ENCODE assay signal across 9 cellular contexts in the genomic region with DNA sequence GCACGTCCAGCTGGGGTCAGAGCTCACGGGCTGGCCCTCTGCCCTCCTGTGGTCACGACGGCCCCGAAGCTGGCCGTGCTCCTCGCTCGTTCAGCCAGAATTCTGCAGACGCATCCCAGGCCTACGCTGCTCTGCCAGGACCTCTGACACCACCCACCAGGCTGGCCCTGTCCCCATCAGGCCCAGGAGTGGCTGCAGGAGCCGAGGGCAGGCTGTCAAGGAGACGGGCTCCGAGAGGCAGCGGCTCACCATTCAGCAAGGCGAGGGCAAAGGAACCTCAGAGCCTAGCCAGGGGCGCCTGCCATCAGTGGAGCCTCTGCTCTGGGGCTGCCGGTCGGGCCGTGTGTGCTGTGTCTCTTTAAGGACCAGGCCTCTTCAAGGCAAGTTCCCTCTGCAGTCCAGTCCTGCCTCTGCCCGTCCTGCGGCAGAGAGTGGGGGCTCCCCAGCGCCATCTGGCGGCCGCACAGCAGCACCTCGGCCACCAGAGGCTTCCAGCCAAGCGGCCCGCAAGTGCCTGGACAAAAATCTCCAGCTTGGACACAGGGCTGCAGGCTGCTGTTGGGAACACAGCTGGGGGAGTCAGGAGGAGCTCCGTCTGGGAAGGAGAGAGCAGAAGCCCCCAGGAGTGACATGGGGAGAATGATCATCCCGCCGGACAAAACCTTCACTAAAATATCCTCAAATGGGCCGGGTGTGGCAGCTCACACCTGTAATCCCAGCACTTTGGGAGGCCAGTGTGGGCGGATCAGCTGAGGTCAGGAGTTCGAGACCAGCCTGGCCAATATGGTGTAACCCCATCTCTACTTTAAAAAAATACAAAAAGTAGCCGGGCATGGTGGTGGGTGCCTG. TPM values are rescaled to one million over a fixed set of nuclear protein-coding genes. Genes with fewer than 3 reads are reported as not detected.
DNase-seq lines count a peak whose midpoint lies in the region; ATAC-seq and TF ChIP-seq lines count a peak whose summit lies in the region.
"Had no signal": no experiment of that assay in that cellular context is flagged by ENCODE, and none has a peak within 500 bp of the region (broad histone marks: within the 10 kb centered on the region; RNA-seq: fewer than 3 reads in every experiment).

No MANE protein-coding gene starts in this region.

- H3K4me1 ChIP-seq in CD4-positive, CD25-positive, alpha-beta regulatory T cell (ENCODE audit: control insufficient read depth, insufficient read depth, low read length, poor library complexity, severe bottlenecking): no peaks in the 10 kb centered on the region

- peaks cover 4% of the 10 kb centered on the region for H3K27me3 Mint-ChIP-seq in CD4-positive, CD25-positive, alpha-beta regulatory T cell
- no peaks in the 10 kb centered on the region for H3K27me3 Mint-ChIP-seq in natural killer cell treated with Interleukin-12 subunit alpha and Interleukin-12 subunit beta and Interleukin-15 and Interleukin-18, amount 100 ng/mL, for 72 hours
- H3K27me3 Mint-ChIP-seq in stimulated activated naive B cell treated with anti-CD40 and anti-IgM and Interleukin-4, amounts not matched to agents 10 μg/mL and 1 μg/mL and 100 μg/mL, for 72 hours: no peaks in the 10 kb centered on the region

- H3K27ac Mint-ChIP-seq in CD4-positive, CD25-positive, alpha-beta regulatory T cell: no peak overlapping the region
- peak overlapping the region in 1 of 2 donors; percentile 53 for H3K27ac Mint-ChIP-seq in natural killer cell treated with Interleukin-12 subunit alpha and Interleukin-12 subunit beta and Interleukin-15 and Interleukin-18, amount 100 ng/mL, for 72 hours
- H3K27ac Mint-ChIP-seq in stimulated activated naive B cell treated with anti-CD40 and anti-IgM and Interleukin-4, amounts not matched to agents 10 μg/mL and 1 μg/mL and 100 μg/mL, for 72 hours: peak overlapping the region; percentile 26
- H3K27ac Mint-ChIP-seq: T-helper 1 cell treated with Interleukin-12 subunit alpha and Interleukin-12 subunit beta and Interleukin-4 antibody, amounts not matched to agents 30 μg/mL and 1 μg/mL, for 36 hours had no signal

- no peak overlapping the region for H3K4me3 Mint-ChIP-seq in CD4-positive, CD25-positive, alpha-beta regulatory T cell
- no peak overlapping the region for H3K4me3 Mint-ChIP-seq in natural killer cell treated with Interleukin-12 subunit alpha and Interleukin-12 subunit beta and Interleukin-15 and Interleukin-18, amount 100 ng/mL, for 72 hours
- peak overlapping the region; percentile 25 to 39 for H3K4me3 Mint-ChIP-seq in stimulated activated naive B cell treated with anti-CD40 and anti-IgM and Interleukin-4, amounts not matched to agents 10 μg/mL and 1 μg/mL and 100 μg/mL, for 72 hours
- H3K4me3 Mint-ChIP-seq: T-helper 1 cell treated with Interleukin-12 subunit alpha and Interleukin-12 subunit beta and Interleukin-4 antibody, amounts not matched to agents 30 μg/mL and 1 μg/mL, for 36 hours had no signal

- H3K36me3 Mint-ChIP-seq in CD4-positive, CD25-positive, alpha-beta regulatory T cell: no peaks in the 10 kb centered on the region
- no peaks in the 10 kb centered on the region for H3K36me3 Mint-ChIP-seq in natural killer cell treated with Interleukin-12 subunit alpha and Interleukin-12 subunit beta and Interleukin-15 and Interleukin-18, amount 100 ng/mL, for 72 hours
- H3K36me3 Mint-ChIP-seq in stimulated activated naive B cell treated with anti-CD40 and anti-IgM and Interleukin-4, amounts not matched to agents 10 μg/mL and 1 μg/mL and 100 μg/mL, for 72 hours: peaks cover 16 to 22% of the 10 kb centered on the region in 2 donors

- no peaks in the 10 kb centered on the region for H3K27me3 ChIP-seq in CD4-positive, CD25-positive, alpha-beta regulatory T cell (ENCODE audit: control insufficient read depth, insufficient read depth, low read length)

- no peaks in the 10 kb centered on the region for H3K9me3 ChIP-seq in CD4-positive, CD25-positive, alpha-beta regulatory T cell (ENCODE audit: control insufficient read depth in 2 of 2, low read length in 2 of 2)

- peak; percentile 60 to 75 (median 73) for DNase-seq in CD4-positive, CD25-positive, alpha-beta regulatory T cell
- peak; percentile 87 for DNase-seq in RKO (ENCODE audit: low spot score)
- DNase-seq in activated T-helper 1 cell treated with anti-CD3 and anti-CD28 coated beads, Interleukin-2, amount 50 U/mL, for 16 hours (ENCODE audit: low read depth in 1 of 2, low spot score in 1 of 2): peak; percentile 51 to 61
- peak; percentile 80 for DNase-seq in fibroblast of mammary gland (ENCODE audit: low read depth)
- peak; percentile 83 for DNase-seq in natural killer cell treated with Interleukin-12 subunit alpha and Interleukin-12 subunit beta and Interleukin-15 and Interleukin-18, amount 100 ng/mL, for 72 hours (ENCODE audit: low spot score)
- peak; percentile 73 for DNase-seq in stimulated activated naive B cell treated with anti-CD40 and anti-IgM and Interleukin-4, amounts not matched to agents 10 μg/mL and 1 μg/mL and 100 μg/mL, for 72 hours

- peak; percentile 91 for TF ChIP-seq CTCF in fibroblast of mammary gland (conservative IDR thresholded peaks at IDR 0.05; ENCODE audit: control insufficient read depth, insufficient read depth, low read depth, low read length)

- H3K36me3 ChIP-seq in CD4-positive, CD25-positive, alpha-beta regulatory T cell (ENCODE audit: control insufficient read depth, insufficient read depth, low read length): no peaks in the 10 kb centered on the region

- ATAC-seq in CD4-positive, CD25-positive, alpha-beta regulatory T cell (ENCODE audit: low read depth in 2 of 2): peak; percentile 77 to 89
- ATAC-seq in HG03439 (IDR thresholded peaks at IDR 0.05; ENCODE audit: unreplicated experiment) (peak; percentile 35), GM21526 (IDR thresholded peaks at IDR 0.05; ENCODE audit: low FRiP score, unreplicated experiment) (no peak)
- ATAC-seq in natural killer cell treated with Interleukin-12 subunit alpha and Interleukin-12 subunit beta and Interleukin-15 and Interleukin-18, amount 100 ng/mL, for 72 hours: peak; percentile 88 to 91
- peak; percentile 66 to 74 for ATAC-seq in stimulated activated naive B cell treated with anti-CD40 and anti-IgM and Interleukin-4, amounts not matched to agents 10 μg/mL and 1 μg/mL and 100 μg/mL, for 72 hours (replicated peaks)

- no peak overlapping the region for H3K27ac ChIP-seq in CD4-positive, CD25-positive, alpha-beta regulatory T cell (ENCODE audit: insufficient read depth, low read length, poor library complexity, severe bottlenecking)

- H3K4me3 ChIP-seq in CD4-positive, CD25-positive, alpha-beta regulatory T cell (ENCODE audit: low read depth, low read length): no peak overlapping the region
- H3K4me3 ChIP-seq in fibroblast of mammary gland (ENCODE audit: control insufficient read depth, low read depth, low read length): no peak overlapping the region

- H3K4me1 Mint-ChIP-seq in CD4-positive, CD25-positive, alpha-beta regulatory T cell: peaks cover 0 to 3% (median 0%) of the 10 kb centered on the region in 4 donors
- peaks cover 0 to 12% of the 10 kb centered on the region in 2 donors for H3K4me1 Mint-ChIP-seq in natural killer cell treated with Interleukin-12 subunit alpha and Interleukin-12 subunit beta and Interleukin-15 and Interleukin-18, amount 100 ng/mL, for 72 hours (ENCODE audit: low read depth in 2 of 2)
- peaks cover 39 to 74% of the 10 kb centered on the region in 2 donors for H3K4me1 Mint-ChIP-seq in stimulated activated naive B cell treated with anti-CD40 and anti-IgM and Interleukin-4, amounts not matched to agents 10 μg/mL and 1 μg/mL and 100 μg/mL, for 72 hours

- H3K9me3 Mint-ChIP-seq in CD4-positive, CD25-positive, alpha-beta regulatory T cell: no peaks in the 10 kb centered on the region
- H3K9me3 Mint-ChIP-seq in natural killer cell treated with Interleukin-12 subunit alpha and Interleukin-12 subunit beta and Interleukin-15 and Interleukin-18, amount 100 ng/mL, for 72 hours: no peaks in the 10 kb centered on the region
- no peaks in the 10 kb centered on the region for H3K9me3 Mint-ChIP-seq in stimulated activated naive B cell treated with anti-CD40 and anti-IgM and Interleukin-4, amounts not matched to agents 10 μg/mL and 1 μg/mL and 100 μg/mL, for 72 hours
- H3K9me3 Mint-ChIP-seq: T-helper 1 cell treated with Interleukin-12 subunit alpha and Interleukin-12 subunit beta and Interleukin-4 antibody, amounts not matched to agents 30 μg/mL and 1 μg/mL, for 36 hours had no signal

RNA-seq across cellular contexts. Expression of a gene that starts 7.4 kb away (rescaled TPM):
- 116 TPM for total RNA-seq in CD4-positive, CD25-positive, alpha-beta regulatory T cell
- polyA plus RNA-seq in CD4-positive, CD25-positive, alpha-beta regulatory T cell: 10 to 100 TPM; 13.2 to 21.2 (median 17.4) TPM
- total RNA-seq in natural killer cell treated with Interleukin-12 subunit alpha and Interleukin-12 subunit beta and Interleukin-15 and Interleukin-18, amount 100 ng/mL, for 72 hours: 10 to 100 TPM; 79.1 to 80.5 TPM

Comparison
In these comparisons a context has a peak if more than half of its experiments do, and no peak if none do; other contexts are left out.
1. H3K4me3 Mint-ChIP-seq: peak in stimulated activated naive B cell treated with anti-CD40 and anti-IgM and Interleukin-4, amounts not matched to agents 10 μg/mL and 1 μg/mL and 100 μg/mL, for 72 hours (2 of 2); none in CD4-positive, CD25-positive, alpha-beta regulatory T cell (0 of 4) and natural killer cell treated with Interleukin-12 subunit alpha and Interleukin-12 subunit beta and Interleukin-15 and Interleukin-18, amount 100 ng/mL, for 72 hours (single experiment).
2. Peak in every context shown above with its lines, with median percentiles within 50 percentile points of each other: DNase-seq.